1 cellular context compared by ENCODE assay signal in the genomic region with DNA sequence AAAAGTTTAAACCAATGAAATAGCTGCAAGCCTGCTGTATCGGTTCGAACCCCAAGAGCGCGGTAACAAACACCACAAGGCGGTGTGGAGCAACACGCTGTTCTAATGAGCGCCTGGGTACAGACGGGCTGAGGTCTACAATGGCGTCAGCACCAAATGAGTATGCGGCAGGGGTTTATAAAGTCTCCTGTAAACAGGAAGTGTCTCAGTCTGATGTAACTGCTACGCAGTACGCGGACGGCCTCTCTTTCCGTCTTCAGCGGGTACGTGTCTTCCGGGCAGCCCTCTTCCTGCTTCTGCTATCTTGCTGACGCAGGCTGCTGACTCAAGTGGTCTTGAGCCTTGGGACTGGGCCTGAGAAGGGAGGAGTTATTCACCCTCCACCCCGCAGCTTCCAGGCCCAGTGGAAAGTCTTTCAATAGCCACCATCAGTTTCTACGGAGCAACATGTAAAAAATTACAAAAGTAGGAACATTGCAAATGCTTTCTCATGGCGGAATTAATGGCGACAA.
TF ChIP-seq lines count a peak whose summit lies in the region.

No MANE protein-coding gene starts in this region.

TF ChIP-seq in WTC11, 78 proteins besides CTCF, POLR2A, EP300 and RAD21 (continued from another document):
- TF ChIP-seq, protein P1, sequence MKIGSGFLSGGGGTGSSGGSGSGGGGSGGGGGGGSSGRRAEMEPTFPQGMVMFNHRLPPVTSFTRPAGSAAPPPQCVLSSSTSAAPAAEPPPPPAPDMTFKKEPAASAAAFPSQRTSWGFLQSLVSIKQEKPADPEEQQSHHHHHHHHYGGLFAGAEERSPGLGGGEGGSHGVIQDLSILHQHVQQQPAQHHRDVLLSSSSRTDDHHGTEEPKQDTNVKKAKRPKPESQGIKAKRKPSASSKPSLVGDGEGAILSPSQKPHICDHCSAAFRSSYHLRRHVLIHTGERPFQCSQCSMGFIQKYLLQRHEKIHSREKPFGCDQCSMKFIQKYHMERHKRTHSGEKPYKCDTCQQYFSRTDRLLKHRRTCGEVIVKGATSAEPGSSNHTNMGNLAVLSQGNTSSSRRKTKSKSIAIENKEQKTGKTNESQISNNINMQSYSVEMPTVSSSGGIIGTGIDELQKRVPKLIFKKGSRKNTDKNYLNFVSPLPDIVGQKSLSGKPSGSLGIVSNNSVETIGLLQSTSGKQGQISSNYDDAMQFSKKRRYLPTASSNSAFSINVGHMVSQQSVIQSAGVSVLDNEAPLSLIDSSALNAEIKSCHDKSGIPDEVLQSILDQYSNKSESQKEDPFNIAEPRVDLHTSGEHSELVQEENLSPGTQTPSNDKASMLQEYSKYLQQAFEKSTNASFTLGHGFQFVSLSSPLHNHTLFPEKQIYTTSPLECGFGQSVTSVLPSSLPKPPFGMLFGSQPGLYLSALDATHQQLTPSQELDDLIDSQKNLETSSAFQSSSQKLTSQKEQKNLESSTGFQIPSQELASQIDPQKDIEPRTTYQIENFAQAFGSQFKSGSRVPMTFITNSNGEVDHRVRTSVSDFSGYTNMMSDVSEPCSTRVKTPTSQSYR (CRISPR knock-in tag; IDR thresholded peaks at IDR 0.05) = no peak
- no peak for TF ChIP-seq OVOL2 (CRISPR knock-in tag; IDR thresholded peaks at IDR 0.05; ENCODE audit: borderline replicate concordance)
- TF ChIP-seq TEAD1 (CRISPR knock-in tag; IDR thresholded peaks at IDR 0.05) = no peak
- TF ChIP-seq, protein P2, sequence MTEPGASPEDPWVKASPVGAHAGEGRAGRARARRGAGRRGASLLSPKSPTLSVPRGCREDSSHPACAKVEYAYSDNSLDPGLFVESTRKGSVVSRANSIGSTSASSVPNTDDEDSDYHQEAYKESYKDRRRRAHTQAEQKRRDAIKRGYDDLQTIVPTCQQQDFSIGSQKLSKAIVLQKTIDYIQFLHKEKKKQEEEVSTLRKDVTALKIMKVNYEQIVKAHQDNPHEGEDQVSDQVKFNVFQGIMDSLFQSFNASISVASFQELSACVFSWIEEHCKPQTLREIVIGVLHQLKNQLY (CRISPR knock-in tag; IDR thresholded peaks at IDR 0.05) = no peak
- TF ChIP-seq NFYB (CRISPR knock-in tag; conservative IDR thresholded peaks at IDR 0.05; ENCODE audit: low read depth) = no peak
- TF ChIP-seq ZBTB21 (CRISPR knock-in tag; IDR thresholded peaks at IDR 0.05; ENCODE audit: borderline replicate concordance) = no peak
- TF ChIP-seq PRRX2 (CRISPR knock-in tag; IDR thresholded peaks at IDR 0.05) = no peak
- TF ChIP-seq, protein P3, sequence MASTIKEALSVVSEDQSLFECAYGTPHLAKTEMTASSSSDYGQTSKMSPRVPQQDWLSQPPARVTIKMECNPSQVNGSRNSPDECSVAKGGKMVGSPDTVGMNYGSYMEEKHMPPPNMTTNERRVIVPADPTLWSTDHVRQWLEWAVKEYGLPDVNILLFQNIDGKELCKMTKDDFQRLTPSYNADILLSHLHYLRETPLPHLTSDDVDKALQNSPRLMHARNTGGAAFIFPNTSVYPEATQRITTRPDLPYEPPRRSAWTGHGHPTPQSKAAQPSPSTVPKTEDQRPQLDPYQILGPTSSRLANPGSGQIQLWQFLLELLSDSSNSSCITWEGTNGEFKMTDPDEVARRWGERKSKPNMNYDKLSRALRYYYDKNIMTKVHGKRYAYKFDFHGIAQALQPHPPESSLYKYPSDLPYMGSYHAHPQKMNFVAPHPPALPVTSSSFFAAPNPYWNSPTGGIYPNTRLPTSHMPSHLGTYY (CRISPR knock-in tag; IDR thresholded peaks at IDR 0.05) = no peak
- no peak for TF ChIP-seq FOXJ3 (CRISPR knock-in tag; IDR thresholded peaks at IDR 0.05; ENCODE audit: borderline replicate concordance)
- no peak for TF ChIP-seq GABPB1 (CRISPR knock-in tag; IDR thresholded peaks at IDR 0.05)
- no peak for TF ChIP-seq ZNF396 (CRISPR knock-in tag; IDR thresholded peaks at IDR 0.05; ENCODE audit: borderline replicate concordance)
- no peak for TF ChIP-seq ZNF263 (CRISPR knock-in tag; IDR thresholded peaks at IDR 0.05; ENCODE audit: low read depth)
- no peak for TF ChIP-seq RORB (CRISPR knock-in tag; IDR thresholded peaks at IDR 0.05)
- TF ChIP-seq, protein P4, sequence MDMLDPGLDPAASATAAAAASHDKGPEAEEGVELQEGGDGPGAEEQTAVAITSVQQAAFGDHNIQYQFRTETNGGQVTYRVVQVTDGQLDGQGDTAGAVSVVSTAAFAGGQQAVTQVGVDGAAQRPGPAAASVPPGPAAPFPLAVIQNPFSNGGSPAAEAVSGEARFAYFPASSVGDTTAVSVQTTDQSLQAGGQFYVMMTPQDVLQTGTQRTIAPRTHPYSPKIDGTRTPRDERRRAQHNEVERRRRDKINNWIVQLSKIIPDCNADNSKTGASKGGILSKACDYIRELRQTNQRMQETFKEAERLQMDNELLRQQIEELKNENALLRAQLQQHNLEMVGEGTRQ (CRISPR knock-in tag; IDR thresholded peaks at IDR 0.05) = no peak
- TF ChIP-seq, protein P5, sequence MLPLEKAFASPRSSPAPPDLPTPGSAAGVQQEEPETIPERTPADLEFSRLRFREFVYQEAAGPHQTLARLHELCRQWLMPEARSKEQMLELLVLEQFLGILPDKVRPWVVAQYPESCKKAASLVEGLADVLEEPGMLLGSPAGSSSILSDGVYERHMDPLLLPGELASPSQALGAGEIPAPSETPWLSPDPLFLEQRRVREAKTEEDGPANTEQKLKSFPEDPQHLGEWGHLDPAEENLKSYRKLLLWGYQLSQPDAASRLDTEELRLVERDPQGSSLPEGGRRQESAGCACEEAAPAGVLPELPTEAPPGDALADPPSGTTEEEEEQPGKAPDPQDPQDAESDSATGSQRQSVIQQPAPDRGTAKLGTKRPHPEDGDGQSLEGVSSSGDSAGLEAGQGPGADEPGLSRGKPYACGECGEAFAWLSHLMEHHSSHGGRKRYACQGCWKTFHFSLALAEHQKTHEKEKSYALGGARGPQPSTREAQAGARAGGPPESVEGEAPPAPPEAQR (CRISPR knock-in tag; IDR thresholded peaks at IDR 0.05) = no peak
